23 cellular contexts compared by ENCODE assay signal in genomic region chr18:24627644-24628315, GRCh38.
"Had no signal": no experiment of that assay in that cellular context is flagged by ENCODE, and none has a peak within 500 bp of the region (broad histone marks: within the 10 kb centered on the region; RNA-seq: fewer than 3 reads in every experiment).

No MANE protein-coding gene starts in this region.

- ATAC-seq: activated T-helper 17 cell treated with anti-CD3 and anti-CD28 coated beads, Interleukin-2, amount 50 U/mL, for 72 hours; lower lobe of right lung; stimulated activated naive B cell treated with anti-CD40 and anti-IgM and Interleukin-4, amounts not matched to agents 10 μg/mL and 1 μg/mL and 100 μg/mL, for 72 hours had no signal

- H3K4me1 ChIP-seq: uterus had no signal

- H3K27me3 ChIP-seq: cardiac muscle cell, esophagus squamous epithelium, ovary, sigmoid colon, tibial nerve, uterus had no signal

- H3K9me3 ChIP-seq: esophagus squamous epithelium, lower lobe of right lung, ovary, sigmoid colon, tibial nerve, uterus had no signal

- H3K36me3 ChIP-seq: cardiac muscle cell, esophagus squamous epithelium, lower lobe of right lung, ovary, sigmoid colon, tibial nerve, uterus had no signal

- DNase-seq: activated CD4-positive, alpha-beta T cell treated with anti-CD3 and anti-CD28 coated beads, Interleukin-2, amount 50 U/mL, for 1 hour; activated CD4-positive, CD25-positive, alpha-beta regulatory T cell; activated naive CD4-positive, alpha-beta T cell treated with anti-CD3 and anti-CD28 coated beads, Interleukin-2, amount 50 U/mL, for 16 hours; activated T-cell treated with anti-CD3 and anti-CD28 coated beads for 4 hours; esophagus squamous epithelium; foreskin melanocyte; head of caudate nucleus; lower lobe of right lung; midbrain; naive B cell; ovary; sigmoid colon; stimulated activated CD4-positive, alpha-beta T cell treated with anti-CD3 and anti-CD28 coated beads, Interleukin-12 subunit alpha, Interleukin-12 subunit beta, amount 100 ng/mL, for 4 hours; stimulated activated CD4-positive, alpha-beta T cell treated with anti-CD3 and anti-CD28 coated beads, Interleukin-2, amount 100 ng/mL, for 24 hours; stimulated activated naive B cell treated with anti-CD40 and anti-IgM and Interleukin-4, amounts not matched to agents 10 μg/mL and 1 μg/mL and 100 μg/mL, for 72 hours; T-helper 2 cell; uterus had no signal

- H3K4me3 ChIP-seq: cardiac muscle cell, esophagus squamous epithelium, lower lobe of right lung, ovary, sigmoid colon, tibial nerve, uterus had no signal

- FAIRE-seq: astrocyte, colon, endometrium had no signal

- H3K27ac ChIP-seq: cardiac muscle cell, esophagus squamous epithelium, lower lobe of right lung, ovary, sigmoid colon, tibial nerve, uterus had no signal
